In the genomic region with DNA sequence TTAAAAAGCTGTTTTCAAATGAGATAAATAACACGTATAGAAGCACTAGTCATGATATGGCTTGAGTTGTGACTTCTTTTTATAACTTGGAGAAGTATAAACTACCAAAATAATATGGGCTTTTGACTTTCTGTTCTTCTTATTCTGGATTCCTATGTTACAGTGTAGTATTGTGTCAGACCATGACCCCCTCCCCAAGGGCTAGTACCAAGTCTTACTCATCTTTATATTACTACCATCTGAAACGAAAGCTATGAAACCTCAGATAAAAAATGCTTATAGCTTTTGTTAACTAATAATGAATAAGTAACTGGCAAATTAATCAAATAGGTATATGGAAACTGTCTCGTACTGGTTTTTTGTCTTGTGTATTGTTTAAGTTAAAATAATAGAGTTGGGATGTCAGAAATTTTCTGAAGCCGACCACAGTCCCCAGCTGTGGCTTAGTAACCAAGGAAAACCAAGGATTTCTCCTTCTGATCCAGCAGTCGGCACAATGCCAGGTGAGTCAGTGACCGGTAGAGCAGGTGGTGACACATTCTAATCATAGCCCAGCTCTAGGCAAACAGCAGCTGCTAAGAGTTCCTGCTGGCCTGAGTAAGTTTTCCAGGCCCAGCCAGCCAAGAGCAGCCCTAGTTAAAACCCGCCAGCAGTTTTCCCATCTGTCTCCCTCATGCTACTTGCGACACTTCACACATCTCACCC, we compare ENCODE assay signal across 9 cellular contexts.
DNase-seq lines count a peak whose midpoint lies in the region; ATAC-seq and TF ChIP-seq lines count a peak whose summit lies in the region.
"Had no signal": no experiment of that assay in that cellular context is flagged by ENCODE, and none has a peak within 500 bp of the region (broad histone marks: within the 10 kb centered on the region; RNA-seq: fewer than 3 reads in every experiment).

No MANE protein-coding gene starts in this region.

- H3K27ac Mint-ChIP-seq in effector memory CD8-positive, alpha-beta T cell, result no peak overlapping the region

- no peak overlapping the region for H3K4me3 Mint-ChIP-seq in effector memory CD8-positive, alpha-beta T cell
- H3K4me3 Mint-ChIP-seq: neural crest cell had no signal

- ATAC-seq in effector memory CD8-positive, alpha-beta T cell (replicated peaks), result no peak
- no peak for ATAC-seq in HG02884 (IDR thresholded peaks at IDR 0.05; ENCODE audit: unreplicated experiment)
- ATAC-seq in omental fat pad (ENCODE audit: low FRiP score), result no peak

- TF ChIP-seq CTCF in choroid plexus epithelial cell (conservative IDR thresholded peaks at IDR 0.05; ENCODE audit: low read depth, low read length), result no peak
- TF ChIP-seq CTCF in omental fat pad (IDR thresholded peaks at IDR 0.05), result no peak

- H3K36me3 Mint-ChIP-seq in effector memory CD8-positive, alpha-beta T cell (ENCODE audit: insufficient read depth), result no peaks in the 10 kb centered on the region

- no peaks in the 10 kb centered on the region for H3K9me3 Mint-ChIP-seq in effector memory CD8-positive, alpha-beta T cell
- H3K9me3 Mint-ChIP-seq: neural crest cell had no signal

- H3K4me1 Mint-ChIP-seq in effector memory CD8-positive, alpha-beta T cell (ENCODE audit: low read depth in 2 of 2), result no peaks in the 10 kb centered on the region

- no peak overlapping the region for H3K4me3 ChIP-seq in choroid plexus epithelial cell (ENCODE audit: low read depth, low read length)

- H3K27me3 Mint-ChIP-seq in effector memory CD8-positive, alpha-beta T cell, result no peaks in the 10 kb centered on the region

- DNase-seq in DMS53 treated with DMSO at 0.1 percent for 48 hours (lab: John Stamatoyannopoulos, UW; ENCODE audit: unreplicated experiment), result peak; percentile 91
- peak; percentile 66 for DNase-seq in NCI-H2196 treated with DMSO at 0.1 percent for 48 hours (lab: John Stamatoyannopoulos, UW; ENCODE audit: unreplicated experiment)
- DNase-seq in choroid plexus epithelial cell (ENCODE audit: low read depth), result peak; percentile 71
- DNase-seq in myocyte (ENCODE audit: low read depth), result peak; percentile 96
- DNase-seq in effector memory CD8-positive, alpha-beta T cell, result no peak
- no peak for DNase-seq in AML-193 (lab: John Stamatoyannopoulos, UW)
- no peak for DNase-seq in omental fat pad (ENCODE audit: low spot score)

Comparison
In these comparisons a context has a peak if more than half of its experiments do, and no peak if none do; other contexts are left out.
1. DNase-seq: peak in DMS53 treated with DMSO at 0.1 percent for 48 hours (single experiment), NCI-H2196 treated with DMSO at 0.1 percent for 48 hours (single experiment), choroid plexus epithelial cell (single experiment) and myocyte (single experiment); none in effector memory CD8-positive, alpha-beta T cell (0 of 3), AML-193 (0 of 2) and omental fat pad (single experiment).